13 cellular contexts compared by ENCODE assay signal in the genomic region with DNA sequence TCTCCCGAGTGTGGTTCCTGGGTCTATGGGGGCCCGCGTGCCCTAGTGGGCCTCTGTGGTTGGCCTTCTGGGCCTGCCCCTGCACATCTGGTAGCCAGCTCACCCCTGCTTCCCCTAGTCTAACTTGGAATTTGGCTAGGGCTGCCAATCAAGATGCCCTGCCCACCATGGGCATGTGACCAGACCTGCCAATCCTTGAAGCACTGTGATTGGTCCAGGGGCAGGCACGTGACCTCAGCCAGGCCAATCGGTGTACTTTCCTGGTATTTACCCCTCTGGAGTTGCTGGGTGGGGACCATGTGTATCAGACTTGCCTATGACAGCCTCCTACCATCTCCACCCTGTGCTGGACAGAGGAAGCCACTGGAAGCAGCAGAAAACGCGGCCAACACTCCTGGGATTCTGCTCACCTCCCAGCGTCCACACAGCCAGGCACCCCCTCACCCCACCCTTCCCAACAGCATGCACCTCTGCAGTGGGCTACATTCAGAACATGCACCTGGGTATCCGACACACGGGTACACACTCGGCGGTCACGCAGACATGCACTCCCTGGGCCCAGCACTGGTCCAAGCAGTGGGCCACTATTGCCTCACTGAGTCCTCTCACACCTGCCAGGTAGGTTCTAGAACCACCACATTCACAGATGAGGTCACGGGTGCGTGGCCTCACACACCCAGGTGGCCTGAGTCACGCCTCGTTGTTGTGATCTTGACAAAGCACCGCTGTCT.
"Had no signal": no experiment of that assay in that cellular context is flagged by ENCODE, and none has a peak within 500 bp of the region (broad histone marks: within the 10 kb centered on the region; RNA-seq: fewer than 3 reads in every experiment).

No MANE protein-coding gene starts in this region.

- H3K36me3 ChIP-seq: cardiac muscle cell, gastroesophageal sphincter, heart right ventricle had no signal

- FAIRE-seq: islet of Langerhans had no signal

- H3K4me1 Mint-ChIP-seq: activated CD8-positive, alpha-beta memory T cell treated with anti-CD3 and anti-CD28 coated beads, Interleukin-2, amount 10 ng/mL, durations not matched to agents 7 days and 5 days; naive thymus-derived CD8-positive, alpha-beta T cell; stimulated activated effector memory CD8-positive, alpha-beta T cell treated with anti-CD3 and anti-CD28 coated beads, Interleukin-12 subunit alpha, Interleukin-12 subunit beta, amount 100 ng/mL, for 72 hours had no signal

- H3K27ac Mint-ChIP-seq: activated CD8-positive, alpha-beta memory T cell treated with anti-CD3 and anti-CD28 coated beads, Interleukin-2, amount 10 ng/mL, durations not matched to agents 7 days and 5 days; naive thymus-derived CD8-positive, alpha-beta T cell; stimulated activated effector memory CD8-positive, alpha-beta T cell treated with anti-CD3 and anti-CD28 coated beads, Interleukin-12 subunit alpha, Interleukin-12 subunit beta, amount 100 ng/mL, for 72 hours had no signal

- H3K4me3 ChIP-seq: cardiac muscle cell, gastroesophageal sphincter, heart right ventricle had no signal

- H3K4me1 ChIP-seq: gastroesophageal sphincter, heart right ventricle had no signal

- ATAC-seq: activated CD8-positive, alpha-beta memory T cell treated with anti-CD3 and anti-CD28 coated beads, Interleukin-2, amount 10 ng/mL, durations not matched to agents 7 days and 5 days; activated T-cell treated with anti-CD3 and anti-CD28 coated beads, Interleukin-2, amount 50 U/mL, for 4 hours; gastroesophageal sphincter; heart right ventricle; naive thymus-derived CD8-positive, alpha-beta T cell; stimulated activated effector memory CD8-positive, alpha-beta T cell treated with anti-CD3 and anti-CD28 coated beads, Interleukin-12 subunit alpha, Interleukin-12 subunit beta, amount 100 ng/mL, for 72 hours had no signal

- H3K4me3 Mint-ChIP-seq: activated CD8-positive, alpha-beta memory T cell treated with anti-CD3 and anti-CD28 coated beads, Interleukin-2, amount 10 ng/mL, durations not matched to agents 7 days and 5 days; activated T-cell treated with anti-CD3 and anti-CD28 coated beads, Interleukin-2, amount 50 U/mL, for 4 hours; naive thymus-derived CD8-positive, alpha-beta T cell; stimulated activated effector memory CD8-positive, alpha-beta T cell treated with anti-CD3 and anti-CD28 coated beads, Interleukin-12 subunit alpha, Interleukin-12 subunit beta, amount 100 ng/mL, for 72 hours had no signal

- H3K36me3 Mint-ChIP-seq: activated CD8-positive, alpha-beta memory T cell treated with anti-CD3 and anti-CD28 coated beads, Interleukin-2, amount 10 ng/mL, durations not matched to agents 7 days and 5 days; naive thymus-derived CD8-positive, alpha-beta T cell; stimulated activated effector memory CD8-positive, alpha-beta T cell treated with anti-CD3 and anti-CD28 coated beads, Interleukin-12 subunit alpha, Interleukin-12 subunit beta, amount 100 ng/mL, for 72 hours had no signal

- DNase-seq: activated CD4-positive, alpha-beta T cell treated with anti-CD3 and anti-CD28 coated beads for 1 hour; activated CD4-positive, alpha-beta T cell treated with anti-CD3 and anti-CD28 coated beads, Interleukin-2, amount 50 U/mL, for 48 hours; activated CD8-positive, alpha-beta memory T cell treated with anti-CD3 and anti-CD28 coated beads, Interleukin-2, amount 10 ng/mL, durations not matched to agents 7 days and 5 days; activated effector memory CD4-positive, alpha-beta T cell treated with Interleukin-2 at 50 U/mL for 16 hours; activated naive CD4-positive, alpha-beta T cell treated with anti-CD3 and anti-CD28 coated beads, Interleukin-2, amount 50 U/mL, for 16 hours; activated T-cell treated with anti-CD3 and anti-CD28 coated beads, Interleukin-2, amount 50 U/mL, for 4 hours; heart right ventricle; naive thymus-derived CD8-positive, alpha-beta T cell; retina had no signal

- H3K9me3 ChIP-seq: gastroesophageal sphincter had no signal

- H3K9me3 Mint-ChIP-seq: activated T-cell treated with anti-CD3 and anti-CD28 coated beads, Interleukin-2, amount 50 U/mL, for 4 hours; stimulated activated effector memory CD8-positive, alpha-beta T cell treated with anti-CD3 and anti-CD28 coated beads, Interleukin-12 subunit alpha, Interleukin-12 subunit beta, amount 100 ng/mL, for 72 hours had no signal

- H3K27ac ChIP-seq: cardiac muscle cell, gastroesophageal sphincter, heart right ventricle had no signal

- H3K27me3 ChIP-seq: cardiac muscle cell had no signal
